In genomic region chr11:57530215-57530595, GRCh38 we compare ENCODE assay signal across 8 cellular contexts. TPM values are rescaled to one million over a fixed set of nuclear protein-coding genes. Genes with fewer than 3 reads are reported as not detected.
DNase-seq lines count a peak whose midpoint lies in the region; ATAC-seq and FAIRE-seq lines count a peak whose summit lies in the region.

No MANE protein-coding gene starts in this region.

- H3K27ac Mint-ChIP-seq in activated T-cell treated with anti-CD3 and anti-CD28 coated beads, Interleukin-2, amount 50 U/mL, for 24 hours = peak overlapping the region; percentile 96
- peak overlapping the region; percentile 87 for H3K27ac Mint-ChIP-seq in activated T-helper 1 cell treated with anti-CD3 and anti-CD28 coated beads, Interleukin-12 subunit alpha, Interleukin-12 subunit beta, Interleukin-2, Interleukin-4 antibody, amounts not matched to agents 30 ng/mL and 10 ng/mL and 1 ng/mL, durations not matched to agents 14 hours and 24 hours and 36 hours
- peak overlapping the region; percentile 93 for H3K27ac Mint-ChIP-seq in stimulated activated memory B cell treated with anti-CD40 and anti-IgM and Interleukin-4, amounts not matched to agents 10 μg/mL and 1 μg/mL and 100 μg/mL, for 72 hours

- no peaks in the 10 kb centered on the region for H3K27me3 Mint-ChIP-seq in activated T-cell treated with anti-CD3 and anti-CD28 coated beads, Interleukin-2, amount 50 U/mL, for 24 hours
- H3K27me3 Mint-ChIP-seq in activated T-helper 1 cell treated with anti-CD3 and anti-CD28 coated beads, Interleukin-12 subunit alpha, Interleukin-12 subunit beta, Interleukin-2, Interleukin-4 antibody, amounts not matched to agents 30 ng/mL and 10 ng/mL and 1 ng/mL, durations not matched to agents 14 hours and 24 hours and 36 hours (ENCODE audit: insufficient read depth) = no peaks in the 10 kb centered on the region
- no peaks in the 10 kb centered on the region for H3K27me3 Mint-ChIP-seq in stimulated activated memory B cell treated with anti-CD40 and anti-IgM and Interleukin-4, amounts not matched to agents 10 μg/mL and 1 μg/mL and 100 μg/mL, for 72 hours

- H3K9me3 ChIP-seq in iPS DF 6.9 (ENCODE audit: control insufficient read depth, insufficient read depth, low read length) = no peaks in the 10 kb centered on the region

- H3K9me3 Mint-ChIP-seq in activated T-cell treated with anti-CD3 and anti-CD28 coated beads, Interleukin-2, amount 50 U/mL, for 24 hours = no peaks in the 10 kb centered on the region
- no peaks in the 10 kb centered on the region for H3K9me3 Mint-ChIP-seq in activated T-helper 1 cell treated with anti-CD3 and anti-CD28 coated beads, Interleukin-12 subunit alpha, Interleukin-12 subunit beta, Interleukin-2, Interleukin-4 antibody, amounts not matched to agents 30 ng/mL and 10 ng/mL and 1 ng/mL, durations not matched to agents 14 hours and 24 hours and 36 hours
- H3K9me3 Mint-ChIP-seq in stimulated activated memory B cell treated with anti-CD40 and anti-IgM and Interleukin-4, amounts not matched to agents 10 μg/mL and 1 μg/mL and 100 μg/mL, for 72 hours = no peaks in the 10 kb centered on the region

- H3K4me3 Mint-ChIP-seq in activated T-cell treated with anti-CD3 and anti-CD28 coated beads, Interleukin-2, amount 50 U/mL, for 24 hours = peak overlapping the region; percentile 85
- H3K4me3 Mint-ChIP-seq in activated T-helper 1 cell treated with anti-CD3 and anti-CD28 coated beads, Interleukin-12 subunit alpha, Interleukin-12 subunit beta, Interleukin-2, Interleukin-4 antibody, amounts not matched to agents 30 ng/mL and 10 ng/mL and 1 ng/mL, durations not matched to agents 14 hours and 24 hours and 36 hours = peak overlapping the region; percentile 87
- H3K4me3 Mint-ChIP-seq in stimulated activated memory B cell treated with anti-CD40 and anti-IgM and Interleukin-4, amounts not matched to agents 10 μg/mL and 1 μg/mL and 100 μg/mL, for 72 hours = peak overlapping the region; percentile 91

- FAIRE-seq in frontal cortex (lab: Jason Lieb, UNC) = no peak

- peaks cover 38% of the 10 kb centered on the region for H3K4me1 Mint-ChIP-seq in activated T-cell treated with anti-CD3 and anti-CD28 coated beads, Interleukin-2, amount 50 U/mL, for 24 hours (ENCODE audit: low read depth)
- H3K4me1 Mint-ChIP-seq in activated T-helper 1 cell treated with anti-CD3 and anti-CD28 coated beads, Interleukin-12 subunit alpha, Interleukin-12 subunit beta, Interleukin-2, Interleukin-4 antibody, amounts not matched to agents 30 ng/mL and 10 ng/mL and 1 ng/mL, durations not matched to agents 14 hours and 24 hours and 36 hours (ENCODE audit: low read depth) = peaks cover 32% of the 10 kb centered on the region
- peaks cover 20% of the 10 kb centered on the region for H3K4me1 Mint-ChIP-seq in stimulated activated memory B cell treated with anti-CD40 and anti-IgM and Interleukin-4, amounts not matched to agents 10 μg/mL and 1 μg/mL and 100 μg/mL, for 72 hours

- H3K36me3 Mint-ChIP-seq in activated T-cell treated with anti-CD3 and anti-CD28 coated beads, Interleukin-2, amount 50 U/mL, for 24 hours (ENCODE audit: low read depth) = peaks cover 54% of the 10 kb centered on the region
- H3K36me3 Mint-ChIP-seq in activated T-helper 1 cell treated with anti-CD3 and anti-CD28 coated beads, Interleukin-12 subunit alpha, Interleukin-12 subunit beta, Interleukin-2, Interleukin-4 antibody, amounts not matched to agents 30 ng/mL and 10 ng/mL and 1 ng/mL, durations not matched to agents 14 hours and 24 hours and 36 hours (ENCODE audit: low read depth) = peaks cover 14% of the 10 kb centered on the region
- H3K36me3 Mint-ChIP-seq in stimulated activated memory B cell treated with anti-CD40 and anti-IgM and Interleukin-4, amounts not matched to agents 10 μg/mL and 1 μg/mL and 100 μg/mL, for 72 hours = peaks cover 11% of the 10 kb centered on the region

- DNase-seq in activated T-cell treated with anti-CD3 and anti-CD28 coated beads, Interleukin-2, amount 50 U/mL, for 24 hours = no peak
- DNase-seq in activated T-cell treated with anti-CD3 and anti-CD28 coated beads for 4 hours (no peak), iPS DF 6.9 (ENCODE audit: low read depth, low spot score) (no peak), frontal cortex (ENCODE audit: low spot score in 2 of 2) (no peak), cerebellar cortex (ENCODE audit: low spot score) (no peak)
- DNase-seq in activated T-helper 1 cell treated with anti-CD3 and anti-CD28 coated beads, Interleukin-12 subunit alpha, Interleukin-12 subunit beta, Interleukin-2, Interleukin-4 antibody, amounts not matched to agents 30 ng/mL and 10 ng/mL and 1 ng/mL, durations not matched to agents 14 hours and 24 hours and 36 hours (ENCODE audit: low spot score) = no peak

- no CpG with 5 or more reads among the region's 17 CpGs for WGBS in iPS DF 6.9 (ENCODE audit: insufficient coverage, insufficient read length)

- H3K27me3 ChIP-seq in iPS DF 6.9 (ENCODE audit: control insufficient read depth, insufficient read depth, low read length) = no peaks in the 10 kb centered on the region

- no peak for ATAC-seq in stimulated activated memory B cell treated with anti-CD40 and anti-IgM and Interleukin-4, amounts not matched to agents 10 μg/mL and 1 μg/mL and 100 μg/mL, for 72 hours
- no peak for ATAC-seq in GM19324 (IDR thresholded peaks at IDR 0.05; ENCODE audit: low FRiP score, unreplicated experiment)

- 0 out of 2 replicates have a peak, but pooled peaks cover 4% of the 10 kb centered on the region for H3K36me3 ChIP-seq in iPS DF 6.9 (ENCODE audit: control insufficient read depth, insufficient read depth, low read length)

- no peak overlapping the region for H3K27ac ChIP-seq in iPS DF 6.9 (ENCODE audit: low read length)

- no peaks in the 10 kb centered on the region for H3K4me1 ChIP-seq in iPS DF 6.9 (ENCODE audit: control insufficient read depth, insufficient read depth, low read length)

- intact Hi-C loops in activated T-helper 1 cell treated with anti-CD3 and anti-CD28 coated beads, Interleukin-12 subunit alpha, Interleukin-12 subunit beta, Interleukin-2, Interleukin-4 antibody, amounts not matched to agents 30 ng/mL and 10 ng/mL and 1 ng/mL, durations not matched to agents 14 hours and 24 hours and 36 hours (cut with micrococcal nuclease) = loop anchor here (1.0 to 2.0 kb wide), 11 partner anchors 15 to 1048 kb away; partner anchors contain the start of genes CLP1, MED19, SELENOH and SLC43A1

- H3K4me3 ChIP-seq in iPS DF 6.9 (ENCODE audit: low read length) = peak overlapping the region; percentile 72

RNA-seq across cellular contexts. Expression of gene TIMM10, which starts 0.3 kb away (rescaled TPM):
- 98.2 and 99.6 TPM in 2 replicates for total RNA-seq in activated T-helper 1 cell treated with anti-CD3 and anti-CD28 coated beads, Interleukin-12 subunit alpha, Interleukin-12 subunit beta, Interleukin-2, Interleukin-4 antibody, amounts not matched to agents 30 ng/mL and 10 ng/mL and 1 ng/mL, durations not matched to agents 14 hours and 24 hours and 36 hours
- 39.9 TPM for total RNA-seq in frontal cortex

RNA-seq across cellular contexts. Expression of gene SMTNL1, which starts 7.2 kb away (rescaled TPM):
- total RNA-seq in activated T-helper 1 cell treated with anti-CD3 and anti-CD28 coated beads, Interleukin-12 subunit alpha, Interleukin-12 subunit beta, Interleukin-2, Interleukin-4 antibody, amounts not matched to agents 30 ng/mL and 10 ng/mL and 1 ng/mL, durations not matched to agents 14 hours and 24 hours and 36 hours = not detected in 2 replicates
- total RNA-seq in frontal cortex = not detected

RNA-seq across cellular contexts. Expression of gene SLC43A1, which starts 14.7 kb away (rescaled TPM):
- total RNA-seq in activated T-helper 1 cell treated with anti-CD3 and anti-CD28 coated beads, Interleukin-12 subunit alpha, Interleukin-12 subunit beta, Interleukin-2, Interleukin-4 antibody, amounts not matched to agents 30 ng/mL and 10 ng/mL and 1 ng/mL, durations not matched to agents 14 hours and 24 hours and 36 hours = 29.1 and 30.3 TPM in 2 replicates
- 2.0 TPM for total RNA-seq in frontal cortex

RNA-seq across cellular contexts. Expression of gene UBE2L6, which starts 37.3 kb away (rescaled TPM):
- 155 and 163 TPM in 2 replicates for total RNA-seq in activated T-helper 1 cell treated with anti-CD3 and anti-CD28 coated beads, Interleukin-12 subunit alpha, Interleukin-12 subunit beta, Interleukin-2, Interleukin-4 antibody, amounts not matched to agents 30 ng/mL and 10 ng/mL and 1 ng/mL, durations not matched to agents 14 hours and 24 hours and 36 hours
- total RNA-seq in frontal cortex = 57.9 TPM
